8 cellular contexts compared by ENCODE assay signal in genomic region chr7:66739953-66740301, GRCh38. TPM values are rescaled to one million over a fixed set of nuclear protein-coding genes. Genes with fewer than 3 reads are reported as not detected.
DNase-seq lines count a peak whose midpoint lies in the region; ATAC-seq, FAIRE-seq and TF ChIP-seq lines count a peak whose summit lies in the region.

No MANE protein-coding gene starts in this region.

- peak overlapping the region; percentile 81 for H3K4me2 ChIP-seq in K562 (ENCODE audit: insufficient read depth, low read length)

- H3K4me1 ChIP-seq in K562 (replicated peaks in 1 of 2; ENCODE audit: control insufficient read depth in 2 of 2, insufficient read depth in 2 of 2, low read length in 2 of 2) (peaks cover 2 to 32% of the 10 kb centered on the region in 2 experiments; a peak in 3 of 5 replicates), vagina (peaks cover 43% of the 10 kb centered on the region)

- H3K27ac ChIP-seq in K562 (ENCODE audit: extremely low read depth, low read depth, low read length) (peak overlapping the region; percentile 80), vagina (peak overlapping the region; percentile 97)

- H3K9me3 ChIP-seq in K562 (replicated peaks; ENCODE audit: control insufficient read depth, insufficient read depth, low read depth, low read length) (peaks cover 5% of the 10 kb centered on the region; the same call in 1 of the 2 replicates), vagina (peaks cover 3% of the 10 kb centered on the region)

- intact Hi-C loops in K562 (cut with micrococcal nuclease) (loop anchor here (5.0 to 10.0 kb wide), 2 partner anchors 185 to 257 kb away; partner anchors contain the start of genes SBDS and TYW1), vagina (cut with DNase I) (loop anchor here (10.0 kb wide), 1 partner anchor 55 kb away; no protein-coding TSS in a partner anchor)

- H3K27me3 ChIP-seq in K562 (ENCODE audit: control insufficient read depth in 2 of 2, insufficient read depth in 2 of 2, low read length in 2 of 2) (no peaks in the 10 kb centered on the region), vagina (no peaks in the 10 kb centered on the region)

- under 1% methylated on average over 12 of the region's 12 CpGs for WGBS in K562 (ENCODE audit: insufficient coverage, low coverage, missing lambda C conversion rate)

- POLR2A ChIA-PET in K562 (lab: Yijun Ruan, JAX): interaction anchor here (0.6 to 1.6 kb wide), 10 partner anchors 8 to 625 kb away, joined by 3 to 9 read pairs (median 4); no protein-coding TSS in a partner anchor

- in situ Hi-C loops in K562 (cut with MboI) (no loop called here), KBM-7 (cut with MboI; ENCODE audit: low pct_unique_long_range_greater_than_20kb, low sequenced_read_pairs) (no loop called here)

- TF ChIP-seq CTCF in K562 (IDR thresholded peaks at IDR 0.05 in 2 of 3, conservative IDR thresholded peaks at IDR 0.05 in 1 of 3; ENCODE audit: insufficient read depth in 2 of 3, low read depth in 1 of 3, low read length in 3 of 3) (no peak), vagina (IDR thresholded peaks at IDR 0.05) (no peak)

- TF ChIP-seq EP300 in K562 (IDR thresholded peaks at IDR 0.05; ENCODE audit: low read length): no peak

- no peak for TF ChIP-seq POLR2A in K562 (conservative IDR thresholded peaks at IDR 0.05)
- no peak for TF ChIP-seq POLR2A in vagina (IDR thresholded peaks at IDR 0.05)

- peak; percentile 63 for FAIRE-seq in K562 (lab: Jason Lieb, UNC)

- H3K36me3 ChIP-seq in K562 (ENCODE audit: control insufficient read depth, insufficient read depth, low read length) (peaks cover 4% of the 10 kb centered on the region; the same call in 2 of the 3 replicates), vagina (no peaks in the 10 kb centered on the region)

- TSS peak; percentile 95 for BruUV-seq in K562 (replicated peaks; lab: Mats Ljungman, UMichigan)

- H3K79me2 ChIP-seq in K562 (ENCODE audit: control insufficient read depth, insufficient read depth, low read length): peaks cover 50% of the 10 kb centered on the region

- H3K9ac ChIP-seq in K562 (ENCODE audit: insufficient read depth in 1 of 2, low read depth in 2 of 2, low read length in 2 of 2): peak overlapping the region; percentile 79 to 95

- CTCF ChIA-PET in K562 (lab: Yijun Ruan, JAX; ENCODE audit: low intra/inter-chr PET ratio): interaction anchor here (0.6 kb wide), 1 partner anchor 136 kb away, joined by 3 read pairs; no protein-coding TSS in a partner anchor

- H3K4me3 ChIP-seq in K562 (peak overlapping the region; percentile 72), vagina (peak overlapping the region; percentile 87 to 93)

- H3K9me1 ChIP-seq in K562 (ENCODE audit: control insufficient read depth, insufficient read depth, low read length): no peaks in the 10 kb centered on the region

- H4K20me1 ChIP-seq in K562 (replicated peaks; ENCODE audit: control insufficient read depth, insufficient read depth, low read length): no peaks in the 10 kb centered on the region

- ATAC-seq in HG03439 (IDR thresholded peaks at IDR 0.05; ENCODE audit: unreplicated experiment) (peak; percentile 1), K562 (peak; percentile 2)

- DNase-seq in Daoy (ENCODE audit: low read depth) (peak; percentile 39), K562 (ENCODE audit: extremely low read depth in 1 of 4, low spot score in 3 of 4) (peak in 1 of 4 experiments; percentile 47), medulla oblongata (ENCODE audit: extremely low spot score) (peak; percentile 9), vagina (ENCODE audit: extremely low spot score in 2 of 2) (no peak), NCI-H2171 (lab: John Stamatoyannopoulos, UW) (no peak), KBM-7 (no peak)
- no peak for DNase-seq in activated CD8-positive, alpha-beta memory T cell treated with anti-CD3 and anti-CD28 coated beads, Interleukin-2, amount 50 U/mL, for 48 hours

- TF ChIP-seq RAD21 in K562 (CRISPR knock-in tag; conservative IDR thresholded peaks at IDR 0.05 in 1 of 2, IDR thresholded peaks at IDR 0.05 in 1 of 2): no peak

- peak overlapping the region; percentile 68 for H2AFZ ChIP-seq in K562 (ENCODE audit: low read depth, low read length)

TF ChIP-seq in K562, 482 proteins besides CTCF, POLR2A, EP300 and RAD21 (continues in another document):
- no peak for TF ChIP-seq RBBP5 (IDR thresholded peaks at IDR 0.05; ENCODE audit: borderline replicate concordance, insufficient read depth, low read length, poor library complexity, severe bottlenecking)
- TF ChIP-seq SREBF2 (CRISPR knock-in tag; IDR thresholded peaks at IDR 0.05): 0 out of 2 replicates have a peak, but pooled peaks have one; percentile 49
- TF ChIP-seq HNRNPUL1 (IDR thresholded peaks at IDR 0.05; ENCODE audit: low read length): no peak
- TF ChIP-seq CBFB (CRISPR knock-in tag; IDR thresholded peaks at IDR 0.05): peak; percentile 47; the same call in 1 of the 2 replicates
- no peak for TF ChIP-seq MAZ (CRISPR knock-in tag; conservative IDR thresholded peaks at IDR 0.05 in 1 of 2, IDR thresholded peaks at IDR 0.05 in 1 of 2)
- TF ChIP-seq ZNF24 (IDR thresholded peaks at IDR 0.05): 0 out of 2 replicates have a peak, but pooled peaks have one; percentile 11
- TF ChIP-seq SMARCA5 (IDR thresholded peaks at IDR 0.05): peak; percentile 37; the same call in 1 of the 2 replicates
- TF ChIP-seq MLLT1 (IDR thresholded peaks at IDR 0.05): 0 out of 4 replicates have a peak, but pooled peaks of 1 of the 2 experiments have one; percentile 47
- TF ChIP-seq YY1 (IDR thresholded peaks at IDR 0.05; ENCODE audit: borderline replicate concordance in 1 of 3, control insufficient read depth in 1 of 3, extremely low read depth in 1 of 3, insufficient read depth in 3 of 3, insufficient read length in 1 of 3, insufficient replicate concordance in 2 of 3, low read depth in 1 of 3, low read length in 2 of 3): peak in 1 of 3 experiments; percentile 41
- TF ChIP-seq BCOR (IDR thresholded peaks at IDR 0.05): peak; percentile 75; the same call in 1 of the 2 replicates
- TF ChIP-seq THRB (CRISPR knock-in tag; conservative IDR thresholded peaks at IDR 0.05): no peak
- peak; percentile 53; the same call in 1 of the 2 replicates for TF ChIP-seq ZNF121 (CRISPR knock-in tag; conservative IDR thresholded peaks at IDR 0.05)
- no peak for TF ChIP-seq MECOM (CRISPR knock-in tag; IDR thresholded peaks at IDR 0.05)
- peak; percentile 92 for TF ChIP-seq ADNP (tag; IDR thresholded peaks at IDR 0.05)
- TF ChIP-seq ELF2 (CRISPR knock-in tag; IDR thresholded peaks at IDR 0.05): no peak
- TF ChIP-seq KDM1A (IDR thresholded peaks at IDR 0.05): peak in 1 of 2 experiments; percentile 56; a peak in 2 of 4 replicates
- TF ChIP-seq SMARCE1 (IDR thresholded peaks at IDR 0.05): 0 out of 2 replicates have a peak, but pooled peaks have one; percentile 30
- TF ChIP-seq RBFOX2 (IDR thresholded peaks at IDR 0.05; ENCODE audit: low read depth, low read length): no peak
- TF ChIP-seq ZNF717 (CRISPR knock-in tag; IDR thresholded peaks at IDR 0.05): no peak
- 0 out of 2 replicates have a peak, but pooled peaks have one; percentile 20 for TF ChIP-seq GTF2E2 (tag; IDR thresholded peaks at IDR 0.05)
- TF ChIP-seq CEBPG (CRISPR knock-in tag; IDR thresholded peaks at IDR 0.05): 0 out of 2 replicates have a peak, but pooled peaks have one; percentile 1
- TF ChIP-seq CEBPG (tag; conservative IDR thresholded peaks at IDR 0.05 in 1 of 2, IDR thresholded peaks at IDR 0.05 in 1 of 2): no peak

RNA-seq across cellular contexts. Expression of gene RABGEF1, which starts 0.6 kb away (rescaled TPM):
- 52.6 and 55.0 TPM in 2 replicates for total RNA-seq in Daoy (2014; rRNA removed; shearing (Covaris generic))
- total RNA-seq in K562 (2011; cell fraction: chromatin; rRNA removed; ENCODE audit: low replicate concordance): 18.1 and 28.8 TPM in 2 replicates
- total RNA-seq in K562 (2011; cell fraction: nucleolus; rRNA removed): 14.2 and 14.7 TPM in 2 replicates
- total RNA-seq in K562 (2011; cell fraction: nucleoplasm; rRNA removed): 16.9 TPM in 2 replicates
- 13.1 and 18.6 TPM in 2 replicates for total RNA-seq in K562 (2014; rRNA removed)
- 20.5 and 24.0 TPM in 2 replicates for total RNA-seq in K562 (2014; rRNA removed; fragmentation: Illumina TruSeq; extraction: Trizol)
- 21.4 and 22.8 TPM in 2 replicates for total RNA-seq in K562 (2015; rRNA removed; fragmentation: Illumina TruSeq; extraction: Trizol)
- 18.2 and 20.7 TPM in 2 replicates for total RNA-seq in K562 (2021)
- 21.1 and 27.4 TPM in 2 replicates for polyA plus RNA-seq in K562 (2011; rRNA removed)
- polyA plus RNA-seq in K562 (2011; cell fraction: cytosol; rRNA removed): 17.3 and 26.0 TPM in 2 replicates
- polyA plus RNA-seq in K562 (2011; cell fraction: nucleus; rRNA removed): 18.6 and 24.6 TPM in 2 replicates
- polyA plus RNA-seq in K562 (2012): 16.3 and 17.0 TPM in 2 replicates
- 23.7 and 29.3 TPM in 2 replicates for polyA plus RNA-seq in K562 (2014; fragmentation: Illumina TruSeq; extraction: Trizol)
- polyA plus RNA-seq in K562 (2014; fragmentation: Nextera tagmentation; extraction: Ambion mirVana): 10 to 100 TPM in 1 of 2 experiments, 1 to 10 TPM in 1; 7.0 to 11.5 TPM
- polyA plus RNA-seq in K562 (2014; rRNA removed): 15.1 and 16.3 TPM in 2 replicates
- 27.8 and 44.4 TPM in 2 replicates for polyA minus RNA-seq in K562 (2011; rRNA and poly(A)+ RNA removed)
- 9.0 and 18.9 TPM in 2 replicates for polyA minus RNA-seq in K562 (2011; cell fraction: cytosol; rRNA and poly(A)+ RNA removed)
- polyA minus RNA-seq in K562 (2011; cell fraction: nucleus; rRNA and poly(A)+ RNA removed): 9.8 and 10.8 TPM in 2 replicates
- 27.7 TPM for total RNA-seq in vagina

Comparison
In these comparisons a context has a peak if more than half of its experiments do, and no peak if none do; other contexts are left out.
1. DNase-seq: peak in Daoy (single experiment) and medulla oblongata (single experiment); none in vagina (0 of 2), NCI-H2171 (single experiment), activated CD8-positive, alpha-beta memory T cell treated with anti-CD3 and anti-CD28 coated beads, Interleukin-2, amount 50 U/mL, for 48 hours (single experiment) and KBM-7 (single experiment).